Comparison of ENCODE assay signal across 10 cellular contexts in genomic region chr1:228374711-228375577, GRCh38. TPM values are rescaled to one million over a fixed set of nuclear protein-coding genes. Genes with fewer than 3 reads are reported as not detected.
DNase-seq lines count a peak whose midpoint lies in the region; ATAC-seq and TF ChIP-seq lines count a peak whose summit lies in the region.
"Had no signal": no experiment of that assay in that cellular context is flagged by ENCODE, and none has a peak within 500 bp of the region (broad histone marks: within the 10 kb centered on the region; RNA-seq: fewer than 3 reads in every experiment).

No MANE protein-coding gene starts in this region.

- H3K4me3 ChIP-seq in ACC112 (ENCODE audit: low read depth, low read length) (no peak overlapping the region), Panc1 (ENCODE audit: low read depth in 2 of 2, low read length in 2 of 2) (no peak overlapping the region), fibroblast of the aortic adventitia (ENCODE audit: low read depth, low read length) (no peak overlapping the region), neural progenitor cell (no peak overlapping the region)
- H3K4me3 ChIP-seq: BLaER1 had no signal

- ATAC-seq in Panc1 (peak; percentile 22; the same call in 1 of the 2 replicates), GM18873 (IDR thresholded peaks at IDR 0.05; ENCODE audit: low FRiP score, unreplicated experiment) (no peak)

- H3F3A ChIP-seq in neural progenitor cell (ENCODE audit: low read depth), result no peaks in the 10 kb centered on the region

- H3K4me2 ChIP-seq in neural progenitor cell, result no peak overlapping the region
- H3K4me2 ChIP-seq: BLaER1 had no signal

- BruUV-seq in Panc1 (replicated peaks; lab: Mats Ljungman, UMichigan), result no TSS peak

- H2AFZ ChIP-seq in ACC112 (ENCODE audit: low read length, unreplicated experiment) (peak overlapping the region; percentile 34), neural progenitor cell (replicated peaks) (no peak overlapping the region)

- peak overlapping the region; percentile 52 for H3K4me3 Mint-ChIP-seq in neural progenitor cell

- POLR2A ChIA-PET in Panc1 (lab: Charles Lee), result no interaction called here

- H3K4me1 Mint-ChIP-seq in neural progenitor cell, result peaks cover 5% of the 10 kb centered on the region

- H3K4me1 ChIP-seq in ACC112 (ENCODE audit: control insufficient read depth, insufficient read depth, low read length, unreplicated experiment), result peaks cover 13% of the 10 kb centered on the region
- H3K4me1 ChIP-seq in Panc1 (ENCODE audit: control insufficient read depth, insufficient read depth, low read length), result peaks cover 16% of the 10 kb centered on the region
- peaks cover 5% of the 10 kb centered on the region for H3K4me1 ChIP-seq in neural progenitor cell

- no peaks in the 10 kb centered on the region for H3K36me3 ChIP-seq in ACC112 (ENCODE audit: insufficient read depth, low read length)
- H3K36me3 ChIP-seq in Panc1 (ENCODE audit: control insufficient read depth, insufficient read depth, low read length), result no peaks in the 10 kb centered on the region
- H3K36me3 ChIP-seq in neural progenitor cell, result no peaks in the 10 kb centered on the region
- H3K36me3 ChIP-seq: BLaER1 had no signal

- H3K27ac ChIP-seq in ACC112 (ENCODE audit: low read depth, low read length) (peak overlapping the region; percentile 74), Panc1 (ENCODE audit: low read length) (no peak overlapping the region), neural progenitor cell (no peak overlapping the region)
- H3K27ac ChIP-seq: BLaER1 had no signal

- H3K79me2 ChIP-seq in ACC112 (ENCODE audit: control insufficient read depth, insufficient read depth, low read length, unreplicated experiment) (no peaks in the 10 kb centered on the region), neural progenitor cell (ENCODE audit: low read depth) (no peaks in the 10 kb centered on the region)

- in situ Hi-C loops in Panc1 (cut with HindIII; ENCODE audit: low pct_unique_long_range_greater_than_20kb, low sequenced_read_pairs), result no loop called here

- no peak overlapping the region for H3K9ac ChIP-seq in neural progenitor cell
- H3K9ac ChIP-seq: BLaER1 had no signal

- peaks cover 16% of the 10 kb centered on the region for H4K20me1 ChIP-seq in neural progenitor cell (ENCODE audit: low read depth)

- TF ChIP-seq CTCF in Panc1 (IDR thresholded peaks at IDR 0.05), result no peak
- no peak for TF ChIP-seq CTCF in fibroblast of the aortic adventitia (IDR thresholded peaks at IDR 0.05; ENCODE audit: insufficient read depth, low read length)
- no peak for TF ChIP-seq CTCF in neural progenitor cell (IDR thresholded peaks at IDR 0.05)

- H3K9me3 ChIP-seq in Panc1 (ENCODE audit: control insufficient read depth, insufficient read depth, low read depth, low read length) (no peaks in the 10 kb centered on the region), neural progenitor cell (ENCODE audit: low read depth) (no peaks in the 10 kb centered on the region)
- H3K9me3 ChIP-seq: BLaER1 had no signal

- no peaks in the 10 kb centered on the region for H3K36me3 Mint-ChIP-seq in neural progenitor cell

- H3K27me3 Mint-ChIP-seq in neural progenitor cell (ENCODE audit: insufficient read depth, low read depth), result peaks cover 9% of the 10 kb centered on the region

- no peak for DNase-seq in Panc1 (ENCODE audit: low read depth, low spot score)
- peak; percentile 99 for DNase-seq in fibroblast of the aortic adventitia (ENCODE audit: low read depth)
- no peak for DNase-seq in neural progenitor cell (ENCODE audit: low spot score)
- no peak for DNase-seq in NCI-H524 treated with DMSO at 0.1 percent for 48 hours (lab: John Stamatoyannopoulos, UW)
- DNase-seq in activated effector memory CD4-positive, alpha-beta T cell treated with anti-CD3 and anti-CD28 coated beads, Interleukin-2, amount 50 U/mL, for 16 hours, result no peak
- DNase-seq in activated CD4-positive, alpha-beta T cell treated with anti-CD3 and anti-CD28 coated beads, Interleukin-2, amount 50 U/mL, for 1 hour, result no peak
- DNase-seq: NCI-H2171 had no signal

- CTCF ChIA-PET in Panc1 (lab: Charles Lee), result no interaction called here

- no peak overlapping the region for H3K27ac Mint-ChIP-seq in neural progenitor cell

- H3K27me3 ChIP-seq in ACC112 (ENCODE audit: insufficient read depth, low read length), result no peaks in the 10 kb centered on the region
- no peaks in the 10 kb centered on the region for H3K27me3 ChIP-seq in Panc1 (ENCODE audit: control insufficient read depth, insufficient read depth, low read length)
- peaks cover 24% of the 10 kb centered on the region for H3K27me3 ChIP-seq in neural progenitor cell

- intact Hi-C loops in Panc1 (cut with micrococcal nuclease; ENCODE audit: unreplicated experiment), result no loop called here

- no peaks in the 10 kb centered on the region for H3K9me3 Mint-ChIP-seq in neural progenitor cell

RNA-seq across cellular contexts. Expression of gene TRIM11, which starts 31.7 kb away (rescaled TPM):
- 38.6 TPM for total RNA-seq in Panc1 (2021; ENCODE audit: unreplicated experiment)
- polyA plus RNA-seq in Panc1 (2012; ENCODE audit: insufficient read length), result 32.3 TPM
- 16.2 and 53.1 TPM in 2 replicates for total RNA-seq in fibroblast of the aortic adventitia (ENCODE audit: low replicate concordance)
- total RNA-seq in neural progenitor cell (ENCODE audit: low replicate concordance), result 13.7 and 24.9 TPM in 2 replicates

RNA-seq across cellular contexts. Expression of gene TRIM17, which starts 41.7 kb away (rescaled TPM):
- total RNA-seq in Panc1 (2021; ENCODE audit: unreplicated experiment), result 1.2 TPM
- 1.0 TPM for polyA plus RNA-seq in Panc1 (2012; ENCODE audit: insufficient read length)
- total RNA-seq in fibroblast of the aortic adventitia (ENCODE audit: low replicate concordance), result 7.0 TPM in 1 of 2 replicates, not detected in the other
- total RNA-seq in neural progenitor cell (ENCODE audit: low replicate concordance), result 2.9 and 5.0 TPM in 2 replicates
